Comparison of ENCODE assay signal across 1 cellular context in the genomic region with DNA sequence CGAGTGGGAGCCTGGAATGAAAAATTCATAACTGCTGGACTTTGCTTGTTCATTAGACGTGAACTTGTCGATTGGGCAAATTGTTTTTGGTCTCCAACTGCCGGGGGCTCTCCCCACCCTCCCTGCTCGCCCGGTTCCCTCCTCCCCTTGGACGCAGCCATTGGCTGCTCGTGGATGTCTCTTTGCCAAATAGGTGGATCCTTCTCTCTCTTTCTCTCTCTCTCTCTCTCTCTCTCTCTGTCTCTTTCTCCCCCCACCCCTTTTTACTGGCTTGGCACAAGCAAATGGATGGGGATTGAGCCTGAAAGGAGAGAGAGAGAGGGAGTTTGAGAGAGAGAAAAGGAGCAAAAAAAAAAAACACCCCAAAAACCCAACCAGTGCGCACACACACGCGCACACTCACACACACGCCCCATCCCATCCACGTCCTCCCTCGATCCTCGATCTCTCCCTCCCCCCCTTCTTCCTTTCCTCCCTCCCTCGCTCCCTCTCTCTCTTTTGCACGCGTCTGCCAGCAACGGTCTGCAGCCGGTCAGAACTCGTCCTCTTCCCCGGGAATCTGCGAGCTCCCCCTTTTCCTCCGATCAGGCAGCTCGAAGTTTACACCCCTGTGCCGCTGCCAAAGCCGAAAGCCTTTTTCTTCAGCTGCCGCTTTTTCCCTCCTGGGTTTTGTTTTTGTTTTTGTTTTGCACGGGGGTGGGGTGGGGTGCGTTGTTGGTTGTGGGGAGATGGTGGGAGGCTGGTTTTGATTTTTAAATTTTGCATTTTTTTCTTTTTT.
A peak's percentile ranks its signal among the peaks of the same experiment; 100 is the strongest.
TF ChIP-seq lines count a peak whose summit lies in the region.

No MANE protein-coding gene starts in this region.

TF ChIP-seq in K562, 482 proteins besides CTCF, POLR2A, EP300 and RAD21 (continued from another document):
- TF ChIP-seq, protein P1, sequence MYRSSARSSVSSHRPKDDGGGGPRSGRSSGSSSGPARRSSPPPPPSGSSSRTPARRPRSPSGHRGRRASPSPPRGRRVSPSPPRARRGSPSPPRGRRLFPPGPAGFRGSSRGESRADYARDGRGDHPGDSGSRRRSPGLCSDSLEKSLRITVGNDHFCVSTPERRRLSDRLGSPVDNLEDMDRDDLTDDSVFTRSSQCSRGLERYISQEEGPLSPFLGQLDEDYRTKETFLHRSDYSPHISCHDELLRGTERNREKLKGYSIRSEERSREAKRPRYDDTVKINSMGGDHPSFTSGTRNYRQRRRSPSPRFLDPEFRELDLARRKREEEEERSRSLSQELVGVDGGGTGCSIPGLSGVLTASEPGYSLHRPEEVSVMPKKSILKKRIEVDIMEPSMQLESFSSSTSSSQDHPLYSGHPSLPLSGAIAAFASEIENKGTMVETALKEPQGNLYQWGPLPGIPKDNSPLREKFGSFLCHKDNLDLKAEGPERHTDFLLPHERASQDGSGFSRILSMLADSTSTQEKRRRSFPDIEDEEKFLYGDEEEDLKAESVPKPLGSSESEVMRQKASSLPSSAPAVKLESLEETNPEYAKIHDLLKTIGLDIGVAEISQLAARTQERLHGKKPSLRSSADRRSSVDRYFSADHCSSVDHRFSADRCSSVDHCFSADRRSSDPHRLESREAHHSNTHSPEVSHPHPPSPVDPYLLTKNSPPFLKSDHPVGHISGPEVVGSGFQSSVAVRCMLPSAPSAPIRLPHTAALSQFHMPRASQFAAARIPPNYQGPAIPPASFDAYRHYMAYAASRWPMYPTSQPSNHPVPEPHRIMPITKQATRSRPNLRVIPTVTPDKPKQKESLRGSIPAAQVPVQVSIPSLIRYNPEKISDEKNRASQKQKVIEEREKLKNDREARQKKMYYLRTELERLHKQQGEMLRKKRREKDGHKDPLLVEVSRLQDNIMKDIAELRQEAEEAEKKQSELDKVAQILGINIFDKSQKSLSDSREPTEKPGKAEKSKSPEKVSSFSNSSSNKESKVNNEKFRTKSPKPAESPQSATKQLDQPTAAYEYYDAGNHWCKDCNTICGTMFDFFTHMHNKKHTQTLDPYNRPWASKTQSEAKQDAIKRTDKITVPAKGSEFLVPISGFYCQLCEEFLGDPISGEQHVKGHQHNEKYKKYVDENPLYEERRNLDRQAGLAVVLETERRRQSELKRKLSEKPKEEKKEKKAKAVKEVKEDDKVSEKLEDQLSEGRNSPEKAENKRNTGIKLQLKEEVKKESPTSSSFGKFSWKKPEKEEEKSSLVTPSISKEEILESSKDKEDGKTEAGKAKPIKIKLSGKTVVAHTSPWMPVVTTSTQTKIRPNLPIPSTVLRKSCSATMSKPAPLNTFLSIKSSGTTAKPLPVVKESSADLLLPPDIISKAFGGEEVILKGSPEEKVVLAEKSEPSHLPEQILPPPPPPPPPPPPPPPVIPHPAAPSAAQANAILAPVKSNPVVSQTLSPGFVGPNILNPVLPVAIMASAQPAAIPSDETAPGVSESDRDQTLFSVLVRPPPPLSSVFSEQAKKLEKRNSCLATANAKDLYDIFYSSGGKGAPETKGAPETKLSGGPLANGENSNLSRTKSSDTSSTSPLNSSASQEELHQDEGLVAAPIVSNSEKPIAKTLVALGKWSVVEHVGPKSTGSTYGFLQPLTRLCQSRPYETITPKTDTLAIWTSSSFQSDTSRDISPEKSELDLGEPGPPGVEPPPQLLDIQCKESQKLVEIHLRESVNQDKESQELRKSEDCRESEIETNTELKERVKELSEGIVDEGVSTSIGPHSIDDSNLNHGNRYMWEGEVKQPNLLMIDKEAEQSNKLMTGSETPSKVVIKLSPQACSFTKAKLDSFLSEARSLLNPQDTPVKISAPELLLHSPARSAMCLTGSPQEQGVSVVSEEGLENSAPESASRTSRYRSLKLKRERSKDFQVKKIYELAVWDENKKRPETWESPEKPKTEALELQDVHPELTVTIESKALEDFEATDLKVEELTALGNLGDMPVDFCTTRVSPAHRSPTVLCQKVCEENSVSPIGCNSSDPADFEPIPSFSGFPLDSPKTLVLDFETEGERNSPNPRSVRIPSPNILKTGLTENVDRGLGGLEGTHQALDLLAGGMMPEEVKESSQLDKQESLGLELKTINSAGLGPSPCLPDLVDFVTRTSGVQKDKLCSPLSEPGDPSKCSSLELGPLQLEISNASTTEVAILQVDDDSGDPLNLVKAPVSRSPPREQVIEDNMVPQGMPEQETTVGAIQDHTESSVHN (IDR thresholded peaks at IDR 0.05; ENCODE audit: borderline replicate concordance in 1 of 2, low read depth in 1 of 2), result peak in 1 of 2 experiments; percentile 37; a peak in 1 of 4 replicates
- 0 out of 2 replicates have a peak, but pooled peaks have one; percentile 53 for TF ChIP-seq PTBP1 (IDR thresholded peaks at IDR 0.05; ENCODE audit: low read depth, low read length)
- peak; percentile 35; the same call in 1 of the 2 replicates for TF ChIP-seq NFRKB (IDR thresholded peaks at IDR 0.05; ENCODE audit: low read depth)
- TF ChIP-seq, protein P2, sequence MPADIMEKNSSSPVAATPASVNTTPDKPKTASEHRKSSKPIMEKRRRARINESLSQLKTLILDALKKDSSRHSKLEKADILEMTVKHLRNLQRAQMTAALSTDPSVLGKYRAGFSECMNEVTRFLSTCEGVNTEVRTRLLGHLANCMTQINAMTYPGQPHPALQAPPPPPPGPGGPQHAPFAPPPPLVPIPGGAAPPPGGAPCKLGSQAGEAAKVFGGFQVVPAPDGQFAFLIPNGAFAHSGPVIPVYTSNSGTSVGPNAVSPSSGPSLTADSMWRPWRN (IDR thresholded peaks at IDR 0.05; ENCODE audit: low read depth), result peak; percentile 27; the same call in 1 of the 2 replicates
- no peak for TF ChIP-seq DDX20 (tag; IDR thresholded peaks at IDR 0.05; ENCODE audit: low read depth)
- TF ChIP-seq, protein P3, sequence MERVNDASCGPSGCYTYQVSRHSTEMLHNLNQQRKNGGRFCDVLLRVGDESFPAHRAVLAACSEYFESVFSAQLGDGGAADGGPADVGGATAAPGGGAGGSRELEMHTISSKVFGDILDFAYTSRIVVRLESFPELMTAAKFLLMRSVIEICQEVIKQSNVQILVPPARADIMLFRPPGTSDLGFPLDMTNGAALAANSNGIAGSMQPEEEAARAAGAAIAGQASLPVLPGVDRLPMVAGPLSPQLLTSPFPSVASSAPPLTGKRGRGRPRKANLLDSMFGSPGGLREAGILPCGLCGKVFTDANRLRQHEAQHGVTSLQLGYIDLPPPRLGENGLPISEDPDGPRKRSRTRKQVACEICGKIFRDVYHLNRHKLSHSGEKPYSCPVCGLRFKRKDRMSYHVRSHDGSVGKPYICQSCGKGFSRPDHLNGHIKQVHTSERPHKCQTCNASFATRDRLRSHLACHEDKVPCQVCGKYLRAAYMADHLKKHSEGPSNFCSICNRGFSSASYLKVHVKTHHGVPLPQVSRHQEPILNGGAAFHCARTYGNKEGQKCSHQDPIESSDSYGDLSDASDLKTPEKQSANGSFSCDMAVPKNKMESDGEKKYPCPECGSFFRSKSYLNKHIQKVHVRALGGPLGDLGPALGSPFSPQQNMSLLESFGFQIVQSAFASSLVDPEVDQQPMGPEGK (CRISPR knock-in tag; IDR thresholded peaks at IDR 0.05; ENCODE audit: borderline replicate concordance), result no peak
- TF ChIP-seq ARNT (IDR thresholded peaks at IDR 0.05), result peak in 1 of 2 experiments; percentile 64; a peak in 1 of 4 replicates
- peak; percentile 73; the same call in 1 of the 2 replicates for TF ChIP-seq HDAC2 (IDR thresholded peaks at IDR 0.05)
- no peak for TF ChIP-seq ZZZ3 (IDR thresholded peaks at IDR 0.05)
- no peak for TF ChIP-seq MYBL2 (IDR thresholded peaks at IDR 0.05; ENCODE audit: low read depth)
- no peak for TF ChIP-seq MYBL2 (CRISPR knock-in tag; IDR thresholded peaks at IDR 0.05; ENCODE audit: borderline replicate concordance)
- TF ChIP-seq, protein P4, sequence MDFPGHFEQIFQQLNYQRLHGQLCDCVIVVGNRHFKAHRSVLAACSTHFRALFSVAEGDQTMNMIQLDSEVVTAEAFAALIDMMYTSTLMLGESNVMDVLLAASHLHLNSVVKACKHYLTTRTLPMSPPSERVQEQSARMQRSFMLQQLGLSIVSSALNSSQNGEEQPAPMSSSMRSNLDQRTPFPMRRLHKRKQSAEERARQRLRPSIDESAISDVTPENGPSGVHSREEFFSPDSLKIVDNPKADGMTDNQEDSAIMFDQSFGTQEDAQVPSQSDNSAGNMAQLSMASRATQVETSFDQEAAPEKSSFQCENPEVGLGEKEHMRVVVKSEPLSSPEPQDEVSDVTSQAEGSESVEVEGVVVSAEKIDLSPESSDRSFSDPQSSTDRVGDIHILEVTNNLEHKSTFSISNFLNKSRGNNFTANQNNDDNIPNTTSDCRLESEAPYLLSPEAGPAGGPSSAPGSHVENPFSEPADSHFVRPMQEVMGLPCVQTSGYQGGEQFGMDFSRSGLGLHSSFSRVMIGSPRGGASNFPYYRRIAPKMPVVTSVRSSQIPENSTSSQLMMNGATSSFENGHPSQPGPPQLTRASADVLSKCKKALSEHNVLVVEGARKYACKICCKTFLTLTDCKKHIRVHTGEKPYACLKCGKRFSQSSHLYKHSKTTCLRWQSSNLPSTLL (IDR thresholded peaks at IDR 0.05), result peak; percentile 70
- TF ChIP-seq, protein P5, sequence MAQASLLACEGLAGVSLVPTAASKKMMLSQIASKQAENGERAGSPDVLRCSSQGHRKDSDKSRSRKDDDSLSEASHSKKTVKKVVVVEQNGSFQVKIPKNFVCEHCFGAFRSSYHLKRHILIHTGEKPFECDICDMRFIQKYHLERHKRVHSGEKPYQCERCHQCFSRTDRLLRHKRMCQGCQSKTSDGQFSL (CRISPR knock-in tag; IDR thresholded peaks at IDR 0.05), result peak; percentile 75; the same call in 1 of the 2 replicates
- TF ChIP-seq, protein P5 (tag; IDR thresholded peaks at IDR 0.05), result no peak
- TF ChIP-seq SMC3 (conservative IDR thresholded peaks at IDR 0.05; ENCODE audit: insufficient read depth, low read depth, low read length), result no peak
- peak; percentile 57 for TF ChIP-seq NFIC (IDR thresholded peaks at IDR 0.05)
- no peak for TF ChIP-seq NUFIP1 (IDR thresholded peaks at IDR 0.05; ENCODE audit: partially characterized antibody)
- no peak for TF ChIP-seq ERF (CRISPR knock-in tag; IDR thresholded peaks at IDR 0.05)
- peak; percentile 31 for TF ChIP-seq MYC (IDR thresholded peaks at IDR 0.05; ENCODE audit: low read depth, low read length)
- no peak for TF ChIP-seq MYC (CRISPR knock-in tag; IDR thresholded peaks at IDR 0.05; ENCODE audit: borderline replicate concordance, low read depth)
TF ChIP-seq in K562: peak in this region for 69.
